16 cellular contexts compared by ENCODE assay signal in genomic region chrX:29422034-29422433, GRCh38.
A peak's percentile ranks its signal among the peaks of the same experiment; 100 is the strongest.
DNase-seq lines count a peak whose midpoint lies in the region; ATAC-seq and TF ChIP-seq lines count a peak whose summit lies in the region.
"Had no signal": no experiment of that assay in that cellular context is flagged by ENCODE, and none has a peak within 500 bp of the region (broad histone marks: within the 10 kb centered on the region; RNA-seq: fewer than 3 reads in every experiment).

No MANE protein-coding gene starts in this region.

- H3K36me3 Mint-ChIP-seq in GM23338 (ENCODE audit: low read depth) (peaks cover 2% of the 10 kb centered on the region; the same call in 1 of the 3 replicates), nephron progenitor cell (ENCODE audit: low read depth) (no peaks in the 10 kb centered on the region)
- H3K36me3 Mint-ChIP-seq: CD14-positive monocyte; CD8-positive, alpha-beta T cell; IgD-negative memory B cell had no signal

- DNase-seq in GM23338 (ENCODE audit: low spot score) (peak; percentile 6), LoVo (ENCODE audit: low spot score) (peak; percentile 18), nephron progenitor cell (no peak), retina (no peak), hippocampal formation (lab: John Stamatoyannopoulos, UW) (no peak)
- DNase-seq: CD8-positive, alpha-beta T cell; COR-L47; DND-41; GF-D8; HCEC 1CT; HFFc6 had no signal

- H3K27ac Mint-ChIP-seq in GM23338 (no peak overlapping the region), nephron progenitor cell (peak overlapping the region; percentile 58)
- H3K27ac Mint-ChIP-seq: CD14-positive monocyte; CD8-positive, alpha-beta T cell; HFFc6; IgD-negative memory B cell had no signal

- H3F3A ChIP-seq in GM23338 (replicated peaks; ENCODE audit: low read depth), result no peaks in the 10 kb centered on the region

- peaks cover 6% of the 10 kb centered on the region for H3K9me3 ChIP-seq in iPS-18a (ENCODE audit: control insufficient read depth, low read depth, low read length)
- H3K9me3 ChIP-seq: A549 had no signal

- H3K4me3 ChIP-seq in GM23338 (no peak overlapping the region), iPS-18a (ENCODE audit: low read length) (peak overlapping the region; percentile 7)
- H3K4me3 ChIP-seq: A549 had no signal

- no peaks in the 10 kb centered on the region for H3K9me2 ChIP-seq in GM23338 (ENCODE audit: insufficient read depth)

- TF ChIP-seq CTCF in GM23338 (conservative IDR thresholded peaks at IDR 0.05; ENCODE audit: low read depth in 2 of 2), result no peak
- no peak for TF ChIP-seq CTCF in nephron progenitor cell (IDR thresholded peaks at IDR 0.05)

- peak; percentile 68 for ATAC-seq in GM23338
- ATAC-seq in HG02840 (IDR thresholded peaks at IDR 0.05; ENCODE audit: low FRiP score, unreplicated experiment), result no peak
- ATAC-seq: A549; CD8-positive, alpha-beta T cell had no signal

- peaks cover 44% of the 10 kb centered on the region for H3K27me3 ChIP-seq in GM23338 (ENCODE audit: insufficient read depth)
- peaks cover 18% of the 10 kb centered on the region for H3K27me3 ChIP-seq in iPS-18a (ENCODE audit: control insufficient read depth, insufficient read depth, low read length)

- H3K4me3 Mint-ChIP-seq in GM23338 (no peak overlapping the region), nephron progenitor cell (no peak overlapping the region)
- H3K4me3 Mint-ChIP-seq: CD14-positive monocyte; CD8-positive, alpha-beta T cell; HFFc6; IgD-negative memory B cell had no signal

- no peak overlapping the region for H3K9ac ChIP-seq in iPS-18a (ENCODE audit: low read length)

- H3K79me2 ChIP-seq in GM23338 (replicated peaks; ENCODE audit: insufficient read depth), result no peaks in the 10 kb centered on the region

- H2AFZ ChIP-seq in GM23338, result no peak overlapping the region

- H3K27me3 Mint-ChIP-seq in GM23338 (ENCODE audit: insufficient read depth, low read depth, poor library complexity) (peaks cover 27% of the 10 kb centered on the region), nephron progenitor cell (ENCODE audit: low read depth, poor library complexity) (peaks cover 6% of the 10 kb centered on the region)
- H3K27me3 Mint-ChIP-seq: IgD-negative memory B cell had no signal

- H3K9me3 Mint-ChIP-seq in GM23338 (peaks cover 2% of the 10 kb centered on the region; the same call in 2 of the 3 replicates), nephron progenitor cell (peaks cover 7% of the 10 kb centered on the region)

- peaks cover 19% of the 10 kb centered on the region for H3K4me1 Mint-ChIP-seq in GM23338
- peaks cover 24% of the 10 kb centered on the region for H3K4me1 Mint-ChIP-seq in nephron progenitor cell
- H3K4me1 Mint-ChIP-seq: CD14-positive monocyte, IgD-negative memory B cell had no signal

- H3K4me1 ChIP-seq in GM23338 (ENCODE audit: insufficient read depth) (peaks cover 15% of the 10 kb centered on the region; the same call in 1 of the 2 replicates), iPS-18a (ENCODE audit: control insufficient read depth, low read depth, low read length) (peaks cover 2% of the 10 kb centered on the region)
- H3K4me1 ChIP-seq: A549 had no signal

- H3K36me3 ChIP-seq in GM23338 (ENCODE audit: insufficient read depth), result no peaks in the 10 kb centered on the region
- no peaks in the 10 kb centered on the region for H3K36me3 ChIP-seq in iPS-18a (ENCODE audit: control insufficient read depth, low read depth, low read length)

- H4K20me1 ChIP-seq in GM23338 (replicated peaks; ENCODE audit: insufficient read depth), result no peaks in the 10 kb centered on the region

- peak overlapping the region; percentile 19; the same call in 1 of the 2 replicates for H3K4me2 ChIP-seq in GM23338
- H3K4me2 ChIP-seq: A549 had no signal

- no peak overlapping the region for H3K27ac ChIP-seq in GM23338 (ENCODE audit: low read depth)
- no peak overlapping the region for H3K27ac ChIP-seq in iPS-18a (ENCODE audit: low read length)
- H3K27ac ChIP-seq: A549 had no signal

TF ChIP-seq in GM23338, 12 proteins besides CTCF, POLR2A, EP300 and RAD21 (continues in another document):
- no peak for TF ChIP-seq ZNF114 (CRISPR knock-in tag; IDR thresholded peaks at IDR 0.05)
- TF ChIP-seq, protein P1, sequence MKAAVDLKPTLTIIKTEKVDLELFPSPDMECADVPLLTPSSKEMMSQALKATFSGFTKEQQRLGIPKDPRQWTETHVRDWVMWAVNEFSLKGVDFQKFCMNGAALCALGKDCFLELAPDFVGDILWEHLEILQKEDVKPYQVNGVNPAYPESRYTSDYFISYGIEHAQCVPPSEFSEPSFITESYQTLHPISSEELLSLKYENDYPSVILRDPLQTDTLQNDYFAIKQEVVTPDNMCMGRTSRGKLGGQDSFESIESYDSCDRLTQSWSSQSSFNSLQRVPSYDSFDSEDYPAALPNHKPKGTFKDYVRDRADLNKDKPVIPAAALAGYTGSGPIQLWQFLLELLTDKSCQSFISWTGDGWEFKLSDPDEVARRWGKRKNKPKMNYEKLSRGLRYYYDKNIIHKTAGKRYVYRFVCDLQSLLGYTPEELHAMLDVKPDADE (IDR thresholded peaks at IDR 0.05), result no peak
- TF ChIP-seq REST (IDR thresholded peaks at IDR 0.05; ENCODE audit: unreplicated experiment), result no peak
- TF ChIP-seq EZH2 (IDR thresholded peaks at IDR 0.05; ENCODE audit: low read depth, unreplicated experiment), result no peak
- TF ChIP-seq EZH2phosphoT487 (IDR thresholded peaks at IDR 0.05; ENCODE audit: unreplicated experiment), result no peak
- TF ChIP-seq JUNB (IDR thresholded peaks at IDR 0.05; ENCODE audit: unreplicated experiment), result no peak
- TF ChIP-seq CREB1 (CRISPR knock-in tag; IDR thresholded peaks at IDR 0.05; ENCODE audit: low read depth), result no peak
- TF ChIP-seq STAT1 (IDR thresholded peaks at IDR 0.05; ENCODE audit: unreplicated experiment), result no peak
- no peak for TF ChIP-seq ZNF331 (CRISPR knock-in tag; IDR thresholded peaks at IDR 0.05; ENCODE audit: low read depth)
- TF ChIP-seq POLR2AphosphoS5 (IDR thresholded peaks at IDR 0.05; ENCODE audit: low read depth), result no peak

Comparison
In these comparisons a context has a peak if more than half of its experiments do, and no peak if none do; other contexts are left out.
1. DNase-seq: peak in GM23338 (single experiment) and LoVo (single experiment); none in nephron progenitor cell (single experiment), retina (single experiment) and hippocampal formation (0 of 2).